Comparison of ENCODE assay signal across 13 cellular contexts in genomic region chr20:62716198-62716940, GRCh38. TPM values are rescaled to one million over a fixed set of nuclear protein-coding genes. Genes with fewer than 3 reads are reported as not detected.
DNase-seq lines count a peak whose midpoint lies in the region; ATAC-seq, FAIRE-seq and TF ChIP-seq lines count a peak whose summit lies in the region.
"Had no signal": no experiment of that assay in that cellular context is flagged by ENCODE, and none has a peak within 500 bp of the region (broad histone marks: within the 10 kb centered on the region; RNA-seq: fewer than 3 reads in every experiment).

No MANE protein-coding gene starts in this region.

- peaks cover 0 to 20% of the 10 kb centered on the region in 2 donors for H3K9me3 ChIP-seq in right atrium auricular region
- peaks cover 0 to under 1% of the 10 kb centered on the region in 2 donors for H3K9me3 ChIP-seq in kidney (ENCODE audit: control insufficient read depth in 1 of 2, low read length in 2 of 2)
- H3K9me3 ChIP-seq in HAP-1 = peaks cover 6% of the 10 kb centered on the region; the same call in 1 of the 2 replicates
- H3K9me3 ChIP-seq in suprapubic skin = no peaks in the 10 kb centered on the region
- H3K9me3 ChIP-seq: thyroid gland had no signal

- TF ChIP-seq CTCF in right atrium auricular region (IDR thresholded peaks at IDR 0.05) = no peak
- TF ChIP-seq CTCF in kidney (IDR thresholded peaks at IDR 0.05; ENCODE audit: borderline replicate concordance, extremely low read depth, insufficient read depth) = no peak
- no peak for TF ChIP-seq CTCF in suprapubic skin (IDR thresholded peaks at IDR 0.05)

- H3K27ac ChIP-seq in right atrium auricular region (no peak overlapping the region), kidney (ENCODE audit: low read depth in 2 of 2, low read length in 2 of 2) (no peak overlapping the region), suprapubic skin (no peak overlapping the region)
- H3K27ac ChIP-seq: thyroid gland had no signal

- no peak for FAIRE-seq in kidney (lab: Jason Lieb, UNC)

- H3K9ac ChIP-seq in kidney (ENCODE audit: low read length in 2 of 2) = no peak overlapping the region

- H3K36me3 ChIP-seq in right atrium auricular region (no peaks in the 10 kb centered on the region), kidney (ENCODE audit: control insufficient read depth in 1 of 2, insufficient read depth in 2 of 2, low read length in 2 of 2) (no peaks in the 10 kb centered on the region), HAP-1 (replicated peaks) (no peaks in the 10 kb centered on the region), suprapubic skin (no peaks in the 10 kb centered on the region)
- H3K36me3 ChIP-seq: esophagus squamous epithelium, thyroid gland had no signal

- 71% methylated on average over 26 of the region's 30 CpGs for WGBS in suprapubic skin

- no peak for TF ChIP-seq EP300 in suprapubic skin (IDR thresholded peaks at IDR 0.05)

- TF ChIP-seq POLR2A in suprapubic skin (IDR thresholded peaks at IDR 0.05) = no peak

- peak; percentile 60 for DNase-seq in Right ventricle myocardium inferior (ENCODE audit: missing footprints)
- no peak for DNase-seq in right atrium auricular region (ENCODE audit: low spot score)
- DNase-seq in activated T-cell treated with anti-CD3 and anti-CD28 coated beads, Interleukin-2, amount 50 U/mL, for 48 hours = peak; percentile 46 to 54
- DNase-seq in kidney = peak; percentile 49
- DNase-seq in HAP-1 (ENCODE audit: low spot score in 2 of 2) = no peak
- no peak for DNase-seq in suprapubic skin (ENCODE audit: low spot score in 2 of 2)
- DNase-seq: esophagus squamous epithelium, NCI-H1694, Right ventricle myocardium superior, thyroid gland had no signal

- intact Hi-C loops in Right ventricle myocardium inferior (cut with DNase I) = no loop called here
- intact Hi-C loops in kidney (cut with DNase I) = no loop called here

- H3K4me1 ChIP-seq in right atrium auricular region (peaks cover 0 to 18% of the 10 kb centered on the region in 2 donors), kidney (ENCODE audit: control insufficient read depth in 1 of 2, insufficient read depth in 1 of 2, low read depth in 1 of 2, low read length in 2 of 2) (no peaks in the 10 kb centered on the region), HAP-1 (no peaks in the 10 kb centered on the region), suprapubic skin (no peaks in the 10 kb centered on the region)
- H3K4me1 ChIP-seq: thyroid gland had no signal

- ATAC-seq in Right ventricle myocardium inferior (no peak), GM21825 (IDR thresholded peaks at IDR 0.05; ENCODE audit: unreplicated experiment) (no peak), HG02884 (IDR thresholded peaks at IDR 0.05; ENCODE audit: unreplicated experiment) (no peak)

- H3K27me3 ChIP-seq in right atrium auricular region (no peaks in the 10 kb centered on the region), HAP-1 (ENCODE audit: low read depth) (peaks cover 10% of the 10 kb centered on the region), suprapubic skin (peaks cover 82% of the 10 kb centered on the region)
- H3K27me3 ChIP-seq: thyroid gland had no signal

- no peak overlapping the region for H3K4me3 ChIP-seq in right atrium auricular region
- H3K4me3 ChIP-seq in kidney (ENCODE audit: low read length in 2 of 2) = no peak overlapping the region
- H3K4me3 ChIP-seq in HAP-1 = no peak overlapping the region
- H3K4me3 ChIP-seq in suprapubic skin = no peak overlapping the region
- H3K4me3 ChIP-seq: esophagus squamous epithelium, lung, thyroid gland had no signal

- in situ Hi-C loops in HAP-1 (cut with MboI; ENCODE audit: low sequenced_read_pairs) = no loop called here

RNA-seq across cellular contexts. Expression of gene NTSR1, which starts 7.7 kb away (rescaled TPM):
- total RNA-seq in Right ventricle myocardium inferior (not detected), right atrium auricular region (under 1 TPM in 1 of 2 donors, not detected in 1; 0.43 TPM), kidney (0.09 TPM), suprapubic skin (under 1 TPM in 2 of 4 donors, not detected in 2; 0.16 to 0.55 TPM)
- polyA plus RNA-seq in kidney (ENCODE audit: insufficient read depth, low read depth, low replicate concordance) = not detected
- total RNA-seq: Right ventricle myocardium superior had no signal

Comparison
In these comparisons a context has a peak if more than half of its experiments do, and no peak if none do; other contexts are left out.
1. DNase-seq: peak in Right ventricle myocardium inferior (single experiment), activated T-cell treated with anti-CD3 and anti-CD28 coated beads, Interleukin-2, amount 50 U/mL, for 48 hours (2 of 2) and kidney (single experiment); none in right atrium auricular region (single experiment), HAP-1 (0 of 2) and suprapubic skin (0 of 2).